Comparison of ENCODE assay signal across 8 cellular contexts in the genomic region with DNA sequence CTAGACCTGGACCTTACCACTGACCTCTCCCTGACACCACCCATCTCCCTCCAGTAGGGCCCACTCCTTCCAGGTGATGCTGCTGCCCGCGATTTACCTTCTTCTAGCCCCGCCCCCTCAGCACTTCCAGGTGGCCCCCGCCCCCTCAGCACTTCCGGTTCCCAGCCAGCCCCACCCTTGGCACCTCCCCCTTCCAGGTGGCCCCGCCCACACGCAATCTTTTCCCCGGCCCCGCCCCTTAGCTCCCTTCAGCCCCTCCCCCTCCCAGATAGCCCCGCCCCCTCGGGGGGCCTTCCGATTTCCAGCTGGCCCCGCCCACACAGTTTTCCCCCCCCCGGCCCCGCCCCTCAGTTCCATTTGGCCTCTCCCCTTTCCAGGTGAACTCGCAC. TPM values are rescaled to one million over a fixed set of nuclear protein-coding genes. Genes with fewer than 3 reads are reported as not detected.
DNase-seq lines count a peak whose midpoint lies in the region; ATAC-seq and TF ChIP-seq lines count a peak whose summit lies in the region.

No MANE protein-coding gene starts in this region.

- TF ChIP-seq CTCF in AG09309 (IDR thresholded peaks at IDR 0.05; ENCODE audit: control insufficient read depth, insufficient read depth, low read depth, low read length, missing control alignments), result no peak
- no peak for TF ChIP-seq CTCF in LNCaP clone FGC (IDR thresholded peaks at IDR 0.05; ENCODE audit: control insufficient read depth, extremely low read depth, insufficient read depth)
- no peak for TF ChIP-seq CTCF in gastroesophageal sphincter (IDR thresholded peaks at IDR 0.05)
- no peak for TF ChIP-seq CTCF in osteoblast (IDR thresholded peaks at IDR 0.05; ENCODE audit: extremely low read depth, low read depth, low read length)
- no peak for TF ChIP-seq CTCF in thoracic aorta (IDR thresholded peaks at IDR 0.05)

- no peak for TF ChIP-seq POLR2A in gastroesophageal sphincter (IDR thresholded peaks at IDR 0.05)

- H3K9me3 ChIP-seq in SJCRH30 (replicated peaks) (no peaks in the 10 kb centered on the region), gastroesophageal sphincter (no peaks in the 10 kb centered on the region), osteoblast (ENCODE audit: low read depth, low read length) (no peaks in the 10 kb centered on the region), thoracic aorta (no peaks in the 10 kb centered on the region)

- DNase-seq in AG09309 (ENCODE audit: low read depth) (no peak), LNCaP clone FGC (ENCODE audit: low read depth) (no peak), SJCRH30 (peak; percentile 73 to 78), osteoblast (ENCODE audit: insufficient read length, low spot score, missing footprints) (peak; percentile 93), thoracic aorta (ENCODE audit: low spot score) (peak; percentile 20)
- DNase-seq in activated naive CD4-positive, alpha-beta T cell (lab: John Stamatoyannopoulos, UW), result peak; percentile 81 to 94 (median 91)

- H3K36me3 ChIP-seq in SJCRH30, result peaks cover 8% of the 10 kb centered on the region
- peaks cover 0 to 30% of the 10 kb centered on the region in 2 donors for H3K36me3 ChIP-seq in gastroesophageal sphincter
- peaks cover 12% of the 10 kb centered on the region for H3K36me3 ChIP-seq in osteoblast (ENCODE audit: insufficient read depth, low read length)
- H3K36me3 ChIP-seq in thoracic aorta, result peaks cover 3% of the 10 kb centered on the region

- H4K20me1 ChIP-seq in osteoblast (ENCODE audit: insufficient read depth, low read length), result no peaks in the 10 kb centered on the region

- peak overlapping the region; percentile 93 for H3K4me2 ChIP-seq in osteoblast (ENCODE audit: insufficient read depth, low read length)

- peak; percentile 17 for ATAC-seq in GM19452 (IDR thresholded peaks at IDR 0.05; ENCODE audit: unreplicated experiment)
- ATAC-seq in gastroesophageal sphincter, result peak; percentile 4
- peak; percentile 22 for ATAC-seq in thoracic aorta (ENCODE audit: insufficient number of reproducible peaks, low FRiP score, low read depth)

- WGBS in gastroesophageal sphincter (ENCODE audit: low coverage in 1 of 2), 2 donors, result 0% methylated on average over 2 to 3 of the region's 16 CpGs

- no peaks in the 10 kb centered on the region for H3K27me3 ChIP-seq in SJCRH30
- H3K27me3 ChIP-seq in gastroesophageal sphincter, result no peaks in the 10 kb centered on the region
- no peaks in the 10 kb centered on the region for H3K27me3 ChIP-seq in osteoblast (ENCODE audit: insufficient read depth, low read length)
- H3K27me3 ChIP-seq in thoracic aorta (replicated peaks; ENCODE audit: insufficient read depth), result no peaks in the 10 kb centered on the region

- H3K4me3 ChIP-seq in AG09309 (ENCODE audit: control insufficient read depth, low read depth, low read length) (peak overlapping the region; percentile 97), LNCaP clone FGC (ENCODE audit: low read depth, low read length) (peak overlapping the region; percentile 65), SJCRH30 (peak overlapping the region; percentile 97), gastroesophageal sphincter (peak overlapping the region; percentile 60 to 83), osteoblast (ENCODE audit: insufficient read depth, low read length) (peak overlapping the region; percentile 95), thoracic aorta (peak overlapping the region; percentile 96)

- H2AFZ ChIP-seq in osteoblast (ENCODE audit: low read length), result peak overlapping the region; percentile 97

- TF ChIP-seq EP300 in gastroesophageal sphincter (IDR thresholded peaks at IDR 0.05), result no peak

- H3K4me1 ChIP-seq in SJCRH30, result no peaks in the 10 kb centered on the region
- H3K4me1 ChIP-seq in gastroesophageal sphincter, result peaks cover 0 to 22% (median 8%) of the 10 kb centered on the region in 3 donors
- H3K4me1 ChIP-seq in osteoblast (ENCODE audit: insufficient read depth, low read length), result peaks cover 11% of the 10 kb centered on the region
- peaks cover 5 to 16% of the 10 kb centered on the region in 2 donors for H3K4me1 ChIP-seq in thoracic aorta (ENCODE audit: control insufficient read depth in 1 of 2, low read depth in 2 of 2)

- peaks cover 29% of the 10 kb centered on the region for H3K79me2 ChIP-seq in osteoblast (ENCODE audit: insufficient read depth, low read length)

- peak overlapping the region; percentile 93 for H3K27ac ChIP-seq in SJCRH30
- peak overlapping the region; percentile 59 to 93 (median 90) for H3K27ac ChIP-seq in gastroesophageal sphincter
- peak overlapping the region; percentile 75 for H3K27ac ChIP-seq in osteoblast (ENCODE audit: low read depth, low read length)
- peak overlapping the region; percentile 85 to 90 for H3K27ac ChIP-seq in thoracic aorta

RNA-seq across cellular contexts. Expression of gene LIG1, which starts 0.6 kb away (rescaled TPM):
- 57.0 and 72.7 TPM in 2 replicates for total RNA-seq in SJCRH30 (2014; rRNA removed; shearing (Covaris generic))
- 10 to 100 TPM in 1 of 4 donors, 1 to 10 TPM in 3; 2.7 to 12.6 (median 7.1) TPM for total RNA-seq in gastroesophageal sphincter
- total RNA-seq in osteoblast, result 10.0 and 11.9 TPM in 2 replicates
- 10 to 100 TPM in 1 of 2 donors, 1 to 10 TPM in 1; 5.4 to 23.2 TPM for total RNA-seq in thoracic aorta

RNA-seq across cellular contexts. Expression of gene ZSWIM9, which starts 0.9 kb away (rescaled TPM):
- 0.89 and 1.1 TPM in 2 replicates for total RNA-seq in SJCRH30 (2014; rRNA removed; shearing (Covaris generic))
- total RNA-seq in gastroesophageal sphincter, result 1 to 10 TPM; 3.2 to 8.3 (median 5.7) TPM
- 1.5 and 2.2 TPM in 2 replicates for total RNA-seq in osteoblast
- 1 to 10 TPM; 4.4 to 9.3 TPM for total RNA-seq in thoracic aorta

RNA-seq across cellular contexts. Expression of gene PLA2G4C, which starts 59.0 kb away (rescaled TPM):
- total RNA-seq in SJCRH30 (2014; rRNA removed; shearing (Covaris generic)), result 1.4 and 2.1 TPM in 2 replicates
- total RNA-seq in gastroesophageal sphincter, result 10 to 100 TPM in 2 of 4 donors, 1 to 10 TPM in 2; 3.8 to 15.6 (median 9.7) TPM
- 3.2 and 4.3 TPM in 2 replicates for total RNA-seq in osteoblast
- total RNA-seq in thoracic aorta, result 10 to 100 TPM; 24.2 to 35.9 TPM

Comparison
In these comparisons a context has a peak if more than half of its experiments do, and no peak if none do; other contexts are left out.
1. DNase-seq: peak in SJCRH30 (2 of 2), activated naive CD4-positive, alpha-beta T cell (4 of 4), osteoblast (single experiment) and thoracic aorta (single experiment); none in AG09309 (single experiment) and LNCaP clone FGC (single experiment).
2. Peak in every context shown above with its lines, with median percentiles within 50 percentile points of each other: H3K4me3 ChIP-seq, ATAC-seq and H3K27ac ChIP-seq.